Comparison of ENCODE assay signal across 23 cellular contexts in genomic region chr21:41854426-41854995, GRCh38.
"Had no signal": no experiment of that assay in that cellular context is flagged by ENCODE, and none has a peak within 500 bp of the region (broad histone marks: within the 10 kb centered on the region; RNA-seq: fewer than 3 reads in every experiment).

No MANE protein-coding gene starts in this region.

- H3K27me3 Mint-ChIP-seq: memory B cell; natural killer cell treated with Interleukin-12 subunit alpha and Interleukin-12 subunit beta and Interleukin-15 and Interleukin-18, amount 100 ng/mL, for 72 hours; stimulated activated memory B cell treated with anti-CD40 and anti-IgM and Interleukin-4, amounts not matched to agents 10 μg/mL and 1 μg/mL and 100 μg/mL, for 72 hours; stimulated activated naive CD8-positive, alpha-beta T cell treated with anti-CD3 and anti-CD28 coated beads, Interleukin-15, Interleukin-2, amounts not matched to agents 100 ng/mL and 50 ng/mL, for 24 hours had no signal

- H2AFZ ChIP-seq: parathyroid adenoma had no signal

- H3K9ac ChIP-seq: parathyroid adenoma had no signal

- H3K4me3 ChIP-seq: coronary artery, heart left ventricle, lower lobe of right lung, psoas muscle, right lobe of liver, tibial artery, upper lobe of left lung had no signal

- H3K9me3 ChIP-seq: heart left ventricle, lower lobe of right lung, psoas muscle, right lobe of liver, tibial artery, upper lobe of left lung had no signal

- H3K27ac ChIP-seq: coronary artery, heart left ventricle, lower lobe of right lung, parathyroid adenoma, psoas muscle, right lobe of liver, tibial artery, upper lobe of left lung had no signal

- FAIRE-seq: frontal cortex, islet of Langerhans had no signal

- H3K4me3 Mint-ChIP-seq: endodermal cell; memory B cell; natural killer cell treated with Interleukin-12 subunit alpha and Interleukin-12 subunit beta and Interleukin-15 and Interleukin-18, amount 100 ng/mL, for 72 hours; stimulated activated memory B cell treated with anti-CD40 and anti-IgM and Interleukin-4, amounts not matched to agents 10 μg/mL and 1 μg/mL and 100 μg/mL, for 72 hours; stimulated activated naive CD8-positive, alpha-beta T cell treated with anti-CD3 and anti-CD28 coated beads, Interleukin-15, Interleukin-2, amounts not matched to agents 100 ng/mL and 50 ng/mL, for 24 hours had no signal

- H3K4me1 ChIP-seq: heart left ventricle, lower lobe of right lung, parathyroid adenoma, psoas muscle, right lobe of liver, tibial artery, upper lobe of left lung had no signal

- H3K27me3 ChIP-seq: heart left ventricle, right lobe of liver, tibial artery, upper lobe of left lung had no signal

- H3K9me3 Mint-ChIP-seq: endodermal cell; natural killer cell treated with Interleukin-12 subunit alpha and Interleukin-12 subunit beta and Interleukin-15 and Interleukin-18, amount 100 ng/mL, for 72 hours; stimulated activated memory B cell treated with anti-CD40 and anti-IgM and Interleukin-4, amounts not matched to agents 10 μg/mL and 1 μg/mL and 100 μg/mL, for 72 hours; stimulated activated naive CD8-positive, alpha-beta T cell treated with anti-CD3 and anti-CD28 coated beads, Interleukin-15, Interleukin-2, amounts not matched to agents 100 ng/mL and 50 ng/mL, for 24 hours had no signal

- H3K27ac Mint-ChIP-seq: endodermal cell; memory B cell; natural killer cell treated with Interleukin-12 subunit alpha and Interleukin-12 subunit beta and Interleukin-15 and Interleukin-18, amount 100 ng/mL, for 72 hours; stimulated activated memory B cell treated with anti-CD40 and anti-IgM and Interleukin-4, amounts not matched to agents 10 μg/mL and 1 μg/mL and 100 μg/mL, for 72 hours; stimulated activated naive CD8-positive, alpha-beta T cell treated with anti-CD3 and anti-CD28 coated beads, Interleukin-15, Interleukin-2, amounts not matched to agents 100 ng/mL and 50 ng/mL, for 24 hours had no signal

- DNase-seq: effector CD4-positive, alpha-beta T cell; endodermal cell; heart left ventricle; hippocampal formation; lower lobe of right lung; midbrain; psoas muscle; retina; right lobe of liver; stimulated activated CD4-positive, alpha-beta T cell treated with anti-CD3 and anti-CD28 coated beads, Interleukin-15, amount 100 ng/mL, for 24 hours; stimulated activated CD4-positive, alpha-beta T cell treated with anti-CD3 and anti-CD28 coated beads, Interleukin-1b, Interleukin-23, amount 100 ng/mL, for 48 hours; stimulated activated CD4-positive, alpha-beta T cell treated with anti-CD3 and anti-CD28 coated beads, Interleukin-4, amount 100 ng/mL, for 24 hours; tibial artery; upper lobe of left lung had no signal

- H3K4me1 Mint-ChIP-seq: endodermal cell; memory B cell; stimulated activated memory B cell treated with anti-CD40 and anti-IgM and Interleukin-4, amounts not matched to agents 10 μg/mL and 1 μg/mL and 100 μg/mL, for 72 hours had no signal

- ATAC-seq: heart left ventricle; left lobe of liver; lower lobe of right lung; psoas muscle; right lobe of liver; stimulated activated memory B cell treated with anti-CD40 and anti-IgM and Interleukin-4, amounts not matched to agents 10 μg/mL and 1 μg/mL and 100 μg/mL, for 72 hours had no signal
